Comparison of ENCODE assay signal across 8 cellular contexts in genomic region chr3:124730129-124730919, GRCh38. TPM values are rescaled to one million over a fixed set of nuclear protein-coding genes. Genes with fewer than 3 reads are reported as not detected.
A peak's percentile ranks its signal among the peaks of the same experiment; 100 is the strongest.
DNase-seq lines count a peak whose midpoint lies in the region; ATAC-seq and TF ChIP-seq lines count a peak whose summit lies in the region.

TSS of gene UMPS (plus strand) at chr3:124730452. CDS start at chr3:124730472, 20 bp downstream.

- TF ChIP-seq POLR2A in GM19193 (IDR thresholded peaks at IDR 0.05; ENCODE audit: extremely low read depth, insufficient read depth, insufficient read length) = peak; percentile 94

- TF ChIP-seq CTCF in coronary artery (IDR thresholded peaks at IDR 0.05) = no peak

- ATAC-seq in HG03432 (IDR thresholded peaks at IDR 0.05; ENCODE audit: unreplicated experiment) = peak; percentile 95
- ATAC-seq in left colon = peak; percentile 97

- peak within 1 kb of the TSS in 1 of 2 donors; percentile 74 for H3K27ac ChIP-seq in coronary artery

- peak; percentile 90 for DNase-seq in Ammon's horn (ENCODE audit: low spot score)
- peak; percentile 64 for DNase-seq in NCI-H510A treated with DMSO at 0.1 percent for 48 hours (lab: John Stamatoyannopoulos, UW)
- DNase-seq in activated CD4-positive, alpha-beta T cell treated with anti-CD3 and anti-CD28 coated beads for 4 hours = peak; percentile 88 to 93
- DNase-seq in coronary artery (ENCODE audit: low spot score) = peak; percentile 94
- DNase-seq in left colon = peak; percentile 93 to 97
- DNase-seq in stimulated activated CD4-positive, alpha-beta T cell treated with anti-CD3 and anti-CD28 coated beads, Interleukin-1b, Interleukin-23, amount 100 ng/mL, for 48 hours = peak; percentile 94

- peak within 1 kb of the TSS; percentile 83 for H3K4me3 ChIP-seq in coronary artery

- intact Hi-C loops in left colon (cut with DNase I, micrococcal nuclease) = loop anchor here in 1 of 2 donors (10.0 kb wide), 1 partner anchor 734 kb away; no protein-coding TSS in a partner anchor

RNA-seq across cellular contexts. Expression of gene UMPS, which starts in this region (rescaled TPM):
- total RNA-seq in left colon = 10 to 100 TPM; 23.1 to 25.3 TPM
